Comparison of ENCODE assay signal across 1 cellular context in the genomic region with DNA sequence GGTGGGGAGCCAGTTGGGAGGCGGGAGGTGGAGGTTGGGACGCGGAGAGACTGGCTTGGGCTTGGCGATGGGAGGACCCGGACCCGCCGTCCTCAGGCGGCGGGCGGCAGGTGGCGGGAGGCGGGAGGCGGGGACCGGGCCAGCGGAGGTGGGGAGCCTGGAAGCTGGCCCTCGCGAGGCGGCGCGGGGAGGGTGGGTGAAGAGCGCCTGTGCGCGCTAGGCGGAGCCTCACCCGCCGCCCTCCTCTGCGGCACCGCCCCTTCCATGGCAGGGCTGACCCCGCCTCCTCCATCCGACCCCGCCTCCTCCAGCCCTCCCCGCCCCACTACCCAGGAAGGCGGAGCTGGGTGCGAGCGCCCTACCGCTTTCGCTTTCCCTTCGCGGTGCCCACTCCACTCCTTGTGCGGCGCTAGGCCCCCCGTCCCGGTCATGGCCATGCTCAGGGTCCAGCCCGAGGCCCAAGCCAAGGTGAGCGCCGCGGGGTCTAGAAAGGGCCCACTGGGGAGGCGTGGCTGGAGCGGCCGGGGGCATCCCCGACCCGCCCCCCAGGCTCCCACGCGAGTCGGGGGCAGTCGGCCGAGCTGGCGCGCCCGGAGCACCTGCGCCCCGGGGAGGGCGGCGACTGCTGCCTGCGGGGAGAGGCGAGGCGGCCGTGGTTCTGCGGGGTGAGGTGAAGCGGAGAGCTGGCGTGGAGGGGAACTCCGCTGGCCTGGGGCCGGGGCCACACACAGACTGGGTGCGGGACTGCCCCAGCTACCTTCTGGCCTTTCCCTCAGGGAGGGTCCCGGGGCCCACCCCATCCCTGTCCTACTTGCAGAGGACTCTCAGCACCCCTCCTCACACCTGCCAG.
TF ChIP-seq lines count a peak whose summit lies in the region.

A gene (plus strand): TSS at position 361 of the 850 bp plus-strand sequence. CDS start 69 bp downstream, at position 430.

TF ChIP-seq in HepG2, 621 proteins besides CTCF, POLR2A, EP300 and RAD21 (continued from another document and continues in another):
- TF ChIP-seq SCMH1 (CRISPR knock-in tag; IDR thresholded peaks at IDR 0.05; ENCODE audit: borderline replicate concordance) (no peak), MBNL3 (CRISPR knock-in tag; conservative IDR thresholded peaks at IDR 0.05) (no peak), CHD4 (IDR thresholded peaks at IDR 0.05; ENCODE audit: borderline replicate concordance, low read length) (no peak), ZSCAN31 (CRISPR knock-in tag; IDR thresholded peaks at IDR 0.05; ENCODE audit: low read depth) (peak; percentile 61), ADNP (CRISPR knock-in tag; IDR thresholded peaks at IDR 0.05) (no peak), ZNF20 (CRISPR knock-in tag; IDR thresholded peaks at IDR 0.05) (no peak), HNRNPUL1 (IDR thresholded peaks at IDR 0.05; ENCODE audit: low read depth, low read length) (peak; percentile 57; the same call in 1 of the 2 replicates), ZNF75D (CRISPR knock-in tag; IDR thresholded peaks at IDR 0.05; ENCODE audit: borderline replicate concordance) (no peak), ZMYM4 (CRISPR knock-in tag; IDR thresholded peaks at IDR 0.05) (no peak), KLF11 (CRISPR knock-in tag; IDR thresholded peaks at IDR 0.05) (peak; percentile 58; the same call in 1 of the 2 replicates), HNRNPH1 (optimal IDR thresholded peaks at IDR 0.05; ENCODE audit: low read depth, low read length) (no peak), WIZ (CRISPR knock-in tag; IDR thresholded peaks at IDR 0.05) (no peak; the same call in 1 of the 2 replicates), SSRP1 (CRISPR knock-in tag; IDR thresholded peaks at IDR 0.05) (no peak), MAZ (IDR thresholded peaks at IDR 0.05; ENCODE audit: borderline replicate concordance, low read depth, low read length) (peak; percentile 94; the same call in 1 of the 2 replicates), MAZ (CRISPR knock-in tag; IDR thresholded peaks at IDR 0.05; ENCODE audit: low read depth) (peak; percentile 99), SIX4 (CRISPR knock-in tag; IDR thresholded peaks at IDR 0.05) (peak; percentile 50; the same call in 1 of the 2 replicates), ZNF329 (CRISPR knock-in tag; IDR thresholded peaks at IDR 0.05; ENCODE audit: low read depth) (no peak), ZFP37 (CRISPR knock-in tag; IDR thresholded peaks at IDR 0.05; ENCODE audit: borderline replicate concordance) (peak; percentile 95; the same call in 1 of the 2 replicates), HIVEP1 (CRISPR knock-in tag; IDR thresholded peaks at IDR 0.05) (peak; percentile 62), ZNF678 (CRISPR knock-in tag; IDR thresholded peaks at IDR 0.05) (no peak; the same call in 1 of the 2 replicates), ZNF773 (CRISPR knock-in tag; IDR thresholded peaks at IDR 0.05; ENCODE audit: borderline replicate concordance) (peak; percentile 86; the same call in 1 of the 2 replicates), TBX2 (CRISPR knock-in tag; IDR thresholded peaks at IDR 0.05; ENCODE audit: borderline replicate concordance) (peak; percentile 84), CBFB (CRISPR knock-in tag; IDR thresholded peaks at IDR 0.05) (peak; percentile 77; the same call in 1 of the 2 replicates), NR2C2 (CRISPR knock-in tag; IDR thresholded peaks at IDR 0.05; ENCODE audit: borderline replicate concordance) (no peak; the same call in 1 of the 2 replicates), ZSCAN9 (CRISPR knock-in tag; IDR thresholded peaks at IDR 0.05; ENCODE audit: borderline replicate concordance) (0 out of 2 replicates have a peak, but pooled peaks have one; percentile 71), NR2F6 (IDR thresholded peaks at IDR 0.05) (no peak), NR2F6 (CRISPR knock-in tag; IDR thresholded peaks at IDR 0.05) (peak; percentile 72; the same call in 1 of the 2 replicates), ISX (CRISPR knock-in tag; conservative IDR thresholded peaks at IDR 0.05) (0 out of 2 replicates have a peak, but pooled peaks have one; percentile 94), ZNF331 (CRISPR knock-in tag; IDR thresholded peaks at IDR 0.05) (peak; percentile 93)
- TF ChIP-seq, protein P1, sequence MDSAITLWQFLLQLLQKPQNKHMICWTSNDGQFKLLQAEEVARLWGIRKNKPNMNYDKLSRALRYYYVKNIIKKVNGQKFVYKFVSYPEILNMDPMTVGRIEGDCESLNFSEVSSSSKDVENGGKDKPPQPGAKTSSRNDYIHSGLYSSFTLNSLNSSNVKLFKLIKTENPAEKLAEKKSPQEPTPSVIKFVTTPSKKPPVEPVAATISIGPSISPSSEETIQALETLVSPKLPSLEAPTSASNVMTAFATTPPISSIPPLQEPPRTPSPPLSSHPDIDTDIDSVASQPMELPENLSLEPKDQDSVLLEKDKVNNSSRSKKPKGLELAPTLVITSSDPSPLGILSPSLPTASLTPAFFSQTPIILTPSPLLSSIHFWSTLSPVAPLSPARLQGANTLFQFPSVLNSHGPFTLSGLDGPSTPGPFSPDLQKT (CRISPR knock-in tag; IDR thresholded peaks at IDR 0.05; ENCODE audit: borderline replicate concordance), result no peak
- TF ChIP-seq, protein P2, sequence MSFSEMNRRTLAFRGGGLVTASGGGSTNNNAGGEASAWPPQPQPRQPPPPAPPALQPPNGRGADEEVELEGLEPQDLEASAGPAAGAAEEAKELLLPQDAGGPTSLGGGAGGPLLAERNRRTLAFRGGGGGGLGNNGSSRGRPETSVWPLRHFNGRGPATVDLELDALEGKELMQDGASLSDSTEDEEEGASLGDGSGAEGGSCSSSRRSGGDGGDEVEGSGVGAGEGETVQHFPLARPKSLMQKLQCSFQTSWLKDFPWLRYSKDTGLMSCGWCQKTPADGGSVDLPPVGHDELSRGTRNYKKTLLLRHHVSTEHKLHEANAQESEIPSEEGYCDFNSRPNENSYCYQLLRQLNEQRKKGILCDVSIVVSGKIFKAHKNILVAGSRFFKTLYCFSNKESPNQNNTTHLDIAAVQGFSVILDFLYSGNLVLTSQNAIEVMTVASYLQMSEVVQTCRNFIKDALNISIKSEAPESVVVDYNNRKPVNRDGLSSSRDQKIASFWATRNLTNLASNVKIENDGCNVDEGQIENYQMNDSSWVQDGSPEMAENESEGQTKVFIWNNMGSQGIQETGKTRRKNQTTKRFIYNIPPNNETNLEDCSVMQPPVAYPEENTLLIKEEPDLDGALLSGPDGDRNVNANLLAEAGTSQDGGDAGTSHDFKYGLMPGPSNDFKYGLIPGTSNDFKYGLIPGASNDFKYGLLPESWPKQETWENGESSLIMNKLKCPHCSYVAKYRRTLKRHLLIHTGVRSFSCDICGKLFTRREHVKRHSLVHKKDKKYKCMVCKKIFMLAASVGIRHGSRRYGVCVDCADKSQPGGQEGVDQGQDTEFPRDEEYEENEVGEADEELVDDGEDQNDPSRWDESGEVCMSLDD (CRISPR knock-in tag; IDR thresholded peaks at IDR 0.05; ENCODE audit: borderline replicate concordance), result peak; percentile 54; the same call in 1 of the 2 replicates
- TF ChIP-seq, protein P3, sequence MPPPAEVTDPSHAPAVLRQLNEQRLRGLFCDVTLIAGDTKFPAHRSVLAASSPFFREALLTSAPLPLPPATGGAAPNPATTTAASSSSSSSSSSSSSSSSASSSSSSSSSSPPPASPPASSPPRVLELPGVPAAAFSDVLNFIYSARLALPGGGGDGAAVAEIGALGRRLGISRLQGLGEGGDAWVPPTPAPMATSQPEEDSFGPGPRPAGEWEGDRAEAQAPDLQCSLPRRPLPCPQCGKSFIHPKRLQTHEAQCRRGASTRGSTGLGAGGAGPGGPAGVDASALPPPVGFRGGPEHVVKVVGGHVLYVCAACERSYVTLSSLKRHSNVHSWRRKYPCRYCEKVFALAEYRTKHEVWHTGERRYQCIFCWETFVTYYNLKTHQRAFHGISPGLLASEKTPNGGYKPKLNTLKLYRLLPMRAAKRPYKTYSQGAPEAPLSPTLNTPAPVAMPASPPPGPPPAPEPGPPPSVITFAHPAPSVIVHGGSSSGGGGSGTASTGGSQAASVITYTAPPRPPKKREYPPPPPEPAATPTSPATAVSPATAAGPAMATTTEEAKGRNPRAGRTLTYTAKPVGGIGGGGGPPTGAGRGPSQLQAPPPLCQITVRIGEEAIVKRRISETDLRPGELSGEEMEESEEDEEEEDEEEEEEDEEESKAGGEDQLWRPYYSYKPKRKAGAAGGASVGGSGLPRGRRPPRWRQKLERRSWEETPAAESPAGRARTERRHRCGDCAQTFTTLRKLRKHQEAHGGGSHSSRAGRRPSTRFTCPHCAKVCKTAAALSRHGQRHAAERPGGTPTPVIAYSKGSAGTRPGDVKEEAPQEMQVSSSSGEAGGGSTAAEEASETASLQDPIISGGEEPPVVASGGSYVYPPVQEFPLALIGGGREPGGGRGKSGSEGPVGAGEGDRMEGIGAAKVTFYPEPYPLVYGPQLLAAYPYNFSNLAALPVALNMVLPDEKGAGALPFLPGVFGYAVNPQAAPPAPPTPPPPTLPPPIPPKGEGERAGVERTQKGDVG (CRISPR knock-in tag; IDR thresholded peaks at IDR 0.05; ENCODE audit: borderline replicate concordance), result peak; percentile 11
- TF ChIP-seq, protein P4, sequence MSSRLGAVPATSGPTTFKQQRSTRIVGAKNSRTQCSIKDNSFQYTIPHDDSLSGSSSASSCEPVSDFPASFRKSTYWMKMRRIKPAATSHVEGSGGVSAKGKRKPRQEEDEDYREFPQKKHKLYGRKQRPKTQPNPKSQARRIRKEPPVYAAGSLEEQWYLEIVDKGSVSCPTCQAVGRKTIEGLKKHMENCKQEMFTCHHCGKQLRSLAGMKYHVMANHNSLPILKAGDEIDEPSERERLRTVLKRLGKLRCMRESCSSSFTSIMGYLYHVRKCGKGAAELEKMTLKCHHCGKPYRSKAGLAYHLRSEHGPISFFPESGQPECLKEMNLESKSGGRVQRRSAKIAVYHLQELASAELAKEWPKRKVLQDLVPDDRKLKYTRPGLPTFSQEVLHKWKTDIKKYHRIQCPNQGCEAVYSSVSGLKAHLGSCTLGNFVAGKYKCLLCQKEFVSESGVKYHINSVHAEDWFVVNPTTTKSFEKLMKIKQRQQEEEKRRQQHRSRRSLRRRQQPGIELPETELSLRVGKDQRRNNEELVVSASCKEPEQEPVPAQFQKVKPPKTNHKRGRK (CRISPR knock-in tag; IDR thresholded peaks at IDR 0.05), result peak; percentile 28; the same call in 1 of the 2 replicates
- TF ChIP-seq, protein P5, sequence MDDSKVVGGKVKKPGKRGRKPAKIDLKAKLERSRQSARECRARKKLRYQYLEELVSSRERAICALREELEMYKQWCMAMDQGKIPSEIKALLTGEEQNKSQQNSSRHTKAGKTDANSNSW (CRISPR knock-in tag; IDR thresholded peaks at IDR 0.05; ENCODE audit: borderline replicate concordance), result peak; percentile 76; the same call in 1 of the 2 replicates
- TF ChIP-seq, protein P6, sequence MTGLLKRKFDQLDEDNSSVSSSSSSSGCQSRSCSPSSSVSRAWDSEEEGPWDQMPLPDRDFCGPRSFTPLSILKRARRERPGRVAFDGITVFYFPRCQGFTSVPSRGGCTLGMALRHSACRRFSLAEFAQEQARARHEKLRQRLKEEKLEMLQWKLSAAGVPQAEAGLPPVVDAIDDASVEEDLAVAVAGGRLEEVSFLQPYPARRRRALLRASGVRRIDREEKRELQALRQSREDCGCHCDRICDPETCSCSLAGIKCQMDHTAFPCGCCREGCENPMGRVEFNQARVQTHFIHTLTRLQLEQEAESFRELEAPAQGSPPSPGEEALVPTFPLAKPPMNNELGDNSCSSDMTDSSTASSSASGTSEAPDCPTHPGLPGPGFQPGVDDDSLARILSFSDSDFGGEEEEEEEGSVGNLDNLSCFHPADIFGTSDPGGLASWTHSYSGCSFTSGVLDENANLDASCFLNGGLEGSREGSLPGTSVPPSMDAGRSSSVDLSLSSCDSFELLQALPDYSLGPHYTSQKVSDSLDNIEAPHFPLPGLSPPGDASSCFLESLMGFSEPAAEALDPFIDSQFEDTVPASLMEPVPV (CRISPR knock-in tag; IDR thresholded peaks at IDR 0.05), result peak; percentile 76; the same call in 1 of the 2 replicates
- TF ChIP-seq, protein P7, sequence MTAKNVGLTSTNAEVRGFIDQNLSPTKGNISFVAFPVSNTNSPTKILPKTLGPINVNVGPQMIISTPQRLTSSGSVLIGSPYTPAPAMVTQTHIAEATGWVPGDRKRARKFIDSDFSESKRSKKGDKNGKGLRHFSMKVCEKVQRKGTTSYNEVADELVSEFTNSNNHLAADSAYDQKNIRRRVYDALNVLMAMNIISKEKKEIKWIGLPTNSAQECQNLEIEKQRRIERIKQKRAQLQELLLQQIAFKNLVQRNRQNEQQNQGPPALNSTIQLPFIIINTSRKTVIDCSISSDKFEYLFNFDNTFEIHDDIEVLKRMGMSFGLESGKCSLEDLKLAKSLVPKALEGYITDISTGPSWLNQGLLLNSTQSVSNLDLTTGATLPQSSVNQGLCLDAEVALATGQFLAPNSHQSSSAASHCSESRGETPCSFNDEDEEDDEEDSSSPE (CRISPR knock-in tag; IDR thresholded peaks at IDR 0.05), result peak; percentile 90
- TF ChIP-seq, protein P8, sequence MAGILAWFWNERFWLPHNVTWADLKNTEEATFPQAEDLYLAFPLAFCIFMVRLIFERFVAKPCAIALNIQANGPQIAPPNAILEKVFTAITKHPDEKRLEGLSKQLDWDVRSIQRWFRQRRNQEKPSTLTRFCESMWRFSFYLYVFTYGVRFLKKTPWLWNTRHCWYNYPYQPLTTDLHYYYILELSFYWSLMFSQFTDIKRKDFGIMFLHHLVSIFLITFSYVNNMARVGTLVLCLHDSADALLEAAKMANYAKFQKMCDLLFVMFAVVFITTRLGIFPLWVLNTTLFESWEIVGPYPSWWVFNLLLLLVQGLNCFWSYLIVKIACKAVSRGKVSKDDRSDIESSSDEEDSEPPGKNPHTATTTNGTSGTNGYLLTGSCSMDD (CRISPR knock-in tag; IDR thresholded peaks at IDR 0.05), result no peak
- TF ChIP-seq, protein P9, sequence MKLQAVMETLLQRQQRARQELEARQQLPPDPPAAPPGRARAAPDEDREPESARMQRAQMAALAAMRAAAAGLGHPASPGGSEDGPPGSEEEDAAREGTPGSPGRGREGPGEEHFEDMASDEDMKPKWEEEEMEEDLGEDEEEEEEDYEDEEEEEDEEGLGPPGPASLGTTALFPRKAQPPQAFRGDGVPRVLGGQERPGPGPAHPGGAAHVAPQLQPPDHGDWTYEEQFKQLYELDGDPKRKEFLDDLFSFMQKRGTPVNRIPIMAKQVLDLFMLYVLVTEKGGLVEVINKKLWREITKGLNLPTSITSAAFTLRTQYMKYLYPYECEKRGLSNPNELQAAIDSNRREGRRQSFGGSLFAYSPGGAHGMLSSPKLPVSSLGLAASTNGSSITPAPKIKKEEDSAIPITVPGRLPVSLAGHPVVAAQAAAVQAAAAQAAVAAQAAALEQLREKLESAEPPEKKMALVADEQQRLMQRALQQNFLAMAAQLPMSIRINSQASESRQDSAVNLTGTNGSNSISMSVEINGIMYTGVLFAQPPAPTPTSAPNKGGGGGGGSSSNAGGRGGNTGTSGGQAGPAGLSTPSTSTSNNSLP (IDR thresholded peaks at IDR 0.05; ENCODE audit: low read depth, low read length), result no peak
- TF ChIP-seq, protein P10, sequence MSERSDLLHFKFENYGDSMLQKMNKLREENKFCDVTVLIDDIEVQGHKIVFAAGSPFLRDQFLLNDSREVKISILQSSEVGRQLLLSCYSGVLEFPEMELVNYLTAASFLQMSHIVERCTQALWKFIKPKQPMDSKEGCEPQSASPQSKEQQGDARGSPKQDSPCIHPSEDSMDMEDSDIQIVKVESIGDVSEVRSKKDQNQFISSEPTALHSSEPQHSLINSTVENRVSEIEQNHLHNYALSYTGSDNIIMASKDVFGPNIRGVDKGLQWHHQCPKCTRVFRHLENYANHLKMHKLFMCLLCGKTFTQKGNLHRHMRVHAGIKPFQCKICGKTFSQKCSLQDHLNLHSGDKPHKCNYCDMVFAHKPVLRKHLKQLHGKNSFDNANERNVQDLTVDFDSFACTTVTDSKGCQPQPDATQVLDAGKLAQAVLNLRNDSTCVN (CRISPR knock-in tag; IDR thresholded peaks at IDR 0.05; ENCODE audit: borderline replicate concordance), result peak; percentile 36; the same call in 1 of the 2 replicates
